In the genomic region with DNA sequence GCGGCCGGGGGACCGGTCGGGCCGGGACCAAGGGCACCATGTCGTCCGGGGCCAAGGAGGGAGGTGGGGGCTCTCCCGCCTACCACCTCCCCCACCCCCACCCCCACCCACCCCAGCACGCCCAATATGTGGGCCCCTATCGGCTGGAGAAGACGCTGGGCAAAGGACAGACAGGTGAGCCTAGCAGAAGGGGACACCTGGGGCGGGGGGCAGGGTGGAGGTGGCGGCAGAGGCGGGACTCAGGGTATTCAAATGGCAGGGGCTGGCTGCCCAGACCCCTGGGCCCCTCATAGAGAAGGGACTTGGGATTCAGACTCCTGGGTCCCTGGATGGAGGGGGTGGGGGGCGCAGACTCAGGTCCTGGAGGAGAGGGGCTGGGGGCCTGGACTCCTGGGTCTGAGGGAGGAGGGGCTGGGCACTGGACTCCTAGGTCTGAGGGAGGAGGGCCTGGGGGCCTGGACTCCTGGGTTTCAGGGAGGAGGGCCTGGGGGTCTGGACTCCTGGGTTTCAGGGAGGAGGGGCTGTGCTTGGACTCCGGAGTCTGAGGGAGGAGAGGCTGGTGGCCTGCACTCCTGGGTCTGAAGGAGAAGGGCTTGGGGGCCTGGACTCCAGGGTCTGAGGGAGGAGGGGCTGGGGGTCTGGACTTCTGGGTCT, we compare ENCODE assay signal across 8 cellular contexts. TPM values are rescaled to one million over a fixed set of nuclear protein-coding genes. Genes with fewer than 3 reads are reported as not detected.
DNase-seq lines count a peak whose midpoint lies in the region; ATAC-seq, FAIRE-seq and TF ChIP-seq lines count a peak whose summit lies in the region.

No MANE protein-coding gene starts in this region.

- TF ChIP-seq CTCF in ascending aorta (IDR thresholded peaks at IDR 0.05) = no peak
- TF ChIP-seq CTCF in kidney (IDR thresholded peaks at IDR 0.05; ENCODE audit: borderline replicate concordance, extremely low read depth, insufficient read depth) = no peak
- no peak for TF ChIP-seq CTCF in tibial nerve (IDR thresholded peaks at IDR 0.05)

- intact Hi-C loops in ascending aorta (cut with DNase I) = loop anchor here (5.0 to 10.0 kb wide), 4 partner anchors 167 to 320 kb away; a partner anchor contains a TSS
- intact Hi-C loops in kidney (cut with DNase I) = no loop called here
- intact Hi-C loops in left colon (cut with DNase I, micrococcal nuclease) = no loop called here

- no peaks in the 10 kb centered on the region for H3K27me3 Mint-ChIP-seq in activated T-cell treated with anti-CD3 and anti-CD28 coated beads, Interleukin-2, amount 50 U/mL, for 4 hours (ENCODE audit: low read depth)

- peaks cover 3 to 7% of the 10 kb centered on the region in 2 donors for H3K36me3 ChIP-seq in ascending aorta
- no peaks in the 10 kb centered on the region for H3K36me3 ChIP-seq in kidney (ENCODE audit: control insufficient read depth in 1 of 2, insufficient read depth in 2 of 2, low read length in 2 of 2)
- no peaks in the 10 kb centered on the region for H3K36me3 ChIP-seq in tibial nerve

- H3K36me3 Mint-ChIP-seq in activated T-cell treated with anti-CD3 and anti-CD28 coated beads, Interleukin-2, amount 50 U/mL, for 4 hours (ENCODE audit: insufficient read depth) = peaks cover 2% of the 10 kb centered on the region

- TF ChIP-seq EP300 in tibial nerve (IDR thresholded peaks at IDR 0.05) = no peak

- H3K4me1 Mint-ChIP-seq in activated T-cell treated with anti-CD3 and anti-CD28 coated beads, Interleukin-2, amount 50 U/mL, for 4 hours (ENCODE audit: low read depth) = peaks cover 23% of the 10 kb centered on the region

- no peak for TF ChIP-seq POLR2A in tibial nerve (IDR thresholded peaks at IDR 0.05)

- H3K9me3 ChIP-seq in ascending aorta = no peaks in the 10 kb centered on the region
- no peaks in the 10 kb centered on the region for H3K9me3 ChIP-seq in kidney (ENCODE audit: control insufficient read depth in 1 of 2, low read length in 2 of 2)
- no peaks in the 10 kb centered on the region for H3K9me3 ChIP-seq in tibial nerve

- no peak for DNase-seq in activated T-cell treated with anti-CD3 and anti-CD28 coated beads, Interleukin-2, amount 50 U/mL, for 4 hours
- no peak for DNase-seq in activated T-cell treated with anti-CD3 and anti-CD28 coated beads, Interleukin-2, amount 50 U/mL, for 48 hours
- no peak for DNase-seq in ascending aorta (ENCODE audit: low spot score in 2 of 2)
- peak; percentile 69 for DNase-seq in kidney
- DNase-seq in tibial nerve (ENCODE audit: low spot score in 2 of 2) = no peak
- no peak for DNase-seq in SW480 (ENCODE audit: low spot score)
- no peak for DNase-seq in left colon
- no peak for DNase-seq in NCI-H526 treated with DMSO at 0.1 percent for 48 hours (lab: John Stamatoyannopoulos, UW)

- 16 to 29% methylated on average over 2 to 12 of the region's 16 CpGs for WGBS in tibial nerve, 2 donors

- no peak overlapping the region for H3K9ac ChIP-seq in kidney (ENCODE audit: low read length in 2 of 2)

- no peaks in the 10 kb centered on the region for H3K27me3 ChIP-seq in ascending aorta
- peaks cover 0 to 4% of the 10 kb centered on the region in 2 donors for H3K27me3 ChIP-seq in tibial nerve

- FAIRE-seq in kidney (lab: Jason Lieb, UNC) = no peak

- H3K4me1 ChIP-seq in ascending aorta (peaks cover 10 to 13% of the 10 kb centered on the region in 2 donors), kidney (ENCODE audit: control insufficient read depth in 1 of 2, insufficient read depth in 1 of 2, low read depth in 1 of 2, low read length in 2 of 2) (peaks cover 0 to 1% of the 10 kb centered on the region in 2 donors), tibial nerve (peaks cover 0 to 40% (median 7%) of the 10 kb centered on the region in 4 donors)

- H3K27ac ChIP-seq in ascending aorta = peak overlapping the region; percentile 87 to 93
- H3K27ac ChIP-seq in kidney (ENCODE audit: low read depth in 2 of 2, low read length in 2 of 2) = no peak overlapping the region
- H3K27ac ChIP-seq in tibial nerve = peak overlapping the region; percentile 76 to 92 (median 88)

- H3K4me3 Mint-ChIP-seq in activated T-cell treated with anti-CD3 and anti-CD28 coated beads, Interleukin-2, amount 50 U/mL, for 4 hours = peak overlapping the region; percentile 24

- peak overlapping the region; percentile 77 for H3K4me3 ChIP-seq in ascending aorta
- H3K4me3 ChIP-seq in kidney (ENCODE audit: low read length in 2 of 2) = no peak overlapping the region
- peak overlapping the region; percentile 22 to 70 (median 44) for H3K4me3 ChIP-seq in tibial nerve

- no peaks in the 10 kb centered on the region for H3K9me3 Mint-ChIP-seq in activated T-cell treated with anti-CD3 and anti-CD28 coated beads, Interleukin-2, amount 50 U/mL, for 4 hours

- ATAC-seq in activated T-cell treated with anti-CD3 and anti-CD28 coated beads, Interleukin-2, amount 50 U/mL, for 4 hours = no peak
- ATAC-seq in left colon = no peak

RNA-seq across cellular contexts. Expression of a gene that starts 0.7 kb away (rescaled TPM):
- 1 to 10 TPM; 4.0 to 6.5 (median 5.0) TPM for total RNA-seq in activated T-cell treated with anti-CD3 and anti-CD28 coated beads, Interleukin-2, amount 50 U/mL, for 4 hours
- total RNA-seq in ascending aorta (6.5 TPM), kidney (6.5 TPM), tibial nerve (1 to 10 TPM; 4.6 to 6.9 (median 5.9) TPM), left colon (1 to 10 TPM in 1 of 2 donors, under 1 TPM in 1; 0.95 to 1.3 TPM)
- 1.4 TPM for polyA plus RNA-seq in kidney (ENCODE audit: insufficient read depth, low read depth, low replicate concordance)

RNA-seq across cellular contexts. Expression of a gene that starts 4.6 kb away (rescaled TPM):
- total RNA-seq in activated T-cell treated with anti-CD3 and anti-CD28 coated beads, Interleukin-2, amount 50 U/mL, for 4 hours = 100 to 1,000 TPM; 113 to 139 (median 121) TPM
- 72.7 TPM for total RNA-seq in ascending aorta
- total RNA-seq in kidney = 37.6 TPM
- polyA plus RNA-seq in kidney (ENCODE audit: insufficient read depth, low read depth, low replicate concordance) = 55.9 TPM
- 10 to 100 TPM; 33.7 to 49.6 (median 40.5) TPM for total RNA-seq in tibial nerve
- 10 to 100 TPM; 28.4 to 35.2 TPM for total RNA-seq in left colon

RNA-seq across cellular contexts. Expression of a gene that starts 25.7 kb away (rescaled TPM):
- total RNA-seq in activated T-cell treated with anti-CD3 and anti-CD28 coated beads, Interleukin-2, amount 50 U/mL, for 4 hours = 100 to 1,000 TPM; 256 to 326 (median 285) TPM
- 68.3 TPM for total RNA-seq in ascending aorta
- total RNA-seq in kidney = 61.6 TPM
- polyA plus RNA-seq in kidney (ENCODE audit: insufficient read depth, low read depth, low replicate concordance) = 30.6 TPM
- 10 to 100 TPM; 35.4 to 56.7 (median 40.7) TPM for total RNA-seq in tibial nerve
- 10 to 100 TPM; 56.6 to 59.5 TPM for total RNA-seq in left colon

RNA-seq across cellular contexts. Expression of a gene that starts 40.6 kb away (rescaled TPM):
- not detected for total RNA-seq in activated T-cell treated with anti-CD3 and anti-CD28 coated beads, Interleukin-2, amount 50 U/mL, for 4 hours
- total RNA-seq in ascending aorta (not detected), kidney (3.6 TPM), tibial nerve (10 to 100 TPM in 1 of 4 donors, 1 to 10 TPM in 3; 5.5 to 17.1 (median 7.7) TPM), left colon (10 to 100 TPM; 50.2 to 54.6 TPM)
- polyA plus RNA-seq in kidney (ENCODE audit: insufficient read depth, low read depth, low replicate concordance) = 5.4 TPM

RNA-seq across cellular contexts. Expression of a gene that starts 55.1 kb away (rescaled TPM):
- total RNA-seq in activated T-cell treated with anti-CD3 and anti-CD28 coated beads, Interleukin-2, amount 50 U/mL, for 4 hours = 1 to 10 TPM; 8.1 to 9.2 (median 8.6) TPM
- total RNA-seq in ascending aorta (21.7 TPM), kidney (13.0 TPM), tibial nerve (10 to 100 TPM; 30.6 to 50.0 (median 41.2) TPM), left colon (10 to 100 TPM; 19.0 to 20.7 TPM)
- polyA plus RNA-seq in kidney (ENCODE audit: insufficient read depth, low read depth, low replicate concordance) = 4.1 TPM

Comparison
In these comparisons a context has a peak if more than half of its experiments do, and no peak if none do; other contexts are left out.
1. H3K27ac ChIP-seq: peak in ascending aorta (2 of 2) and tibial nerve (4 of 4); none in kidney (0 of 2).
2. H3K4me3 ChIP-seq: peak in ascending aorta (2 of 2) and tibial nerve (4 of 4); none in kidney (0 of 2).